In genomic region chr6:43290905-43291355, GRCh38 we compare ENCODE assay signal across 21 cellular contexts. TPM values are rescaled to one million over a fixed set of nuclear protein-coding genes. Genes with fewer than 3 reads are reported as not detected.
"Had no signal": no experiment of that assay in that cellular context is flagged by ENCODE, and none has a peak within 500 bp of the region (broad histone marks: within the 10 kb centered on the region; RNA-seq: fewer than 3 reads in every experiment).

No MANE protein-coding gene starts in this region.

- ATAC-seq: gastrocnemius medialis; heart left ventricle; pancreas; stimulated activated naive B cell treated with anti-CD40 and anti-IgM and Interleukin-4, amounts not matched to agents 10 μg/mL and 1 μg/mL and 100 μg/mL, for 72 hours had no signal

- H3K27ac ChIP-seq: ascending aorta, epithelial cell of prostate, gastrocnemius medialis, heart left ventricle, left ventricle myocardium inferior, pancreas, tibial artery, vagina had no signal

- H3K4me3 Mint-ChIP-seq: activated CD4-positive, alpha-beta T cell treated with anti-CD3 and anti-CD28 coated beads, Interleukin-2, amount 10 ng/mL, durations not matched to agents 7 days and 5 days; activated T-helper 1 cell treated with anti-CD3 and anti-CD28 coated beads, Interleukin-12 subunit alpha, Interleukin-12 subunit beta, Interleukin-2, Interleukin-4 antibody, amounts not matched to agents 30 ng/mL and 10 ng/mL and 1 ng/mL, durations not matched to agents 14 hours and 24 hours and 36 hours; neural crest cell; stimulated activated naive B cell treated with anti-CD40 and anti-IgM and Interleukin-4, amounts not matched to agents 10 μg/mL and 1 μg/mL and 100 μg/mL, for 72 hours; T-helper 2 cell treated with Interferon-gamma antibody and Interleukin-4, amounts not matched to agents 5 μg/mL and 100 μg/mL, for 36 hours had no signal

- DNase-seq: activated CD4-positive, alpha-beta T cell treated with anti-CD3 and anti-CD28 coated beads, Interleukin-2, amount 10 ng/mL, durations not matched to agents 7 days and 5 days; activated CD4-positive, CD25-positive, alpha-beta regulatory T cell; activated CD8-positive, alpha-beta memory T cell treated with anti-CD3 and anti-CD28 coated beads for 24 hours; activated naive CD4-positive, alpha-beta T cell treated with Interleukin-2 at 50 U/mL for 16 hours; gastrocnemius medialis; left ventricle myocardium inferior; mesendoderm; stimulated activated CD4-positive, alpha-beta T cell treated with anti-CD3 and anti-CD28 coated beads, Interleukin-2, amount 100 ng/mL, for 48 hours; stimulated activated naive B cell treated with anti-CD40 and anti-IgM and Interleukin-4, amounts not matched to agents 10 μg/mL and 1 μg/mL and 100 μg/mL, for 72 hours; tibial artery had no signal

- H3K4me1 Mint-ChIP-seq: activated CD4-positive, alpha-beta T cell treated with anti-CD3 and anti-CD28 coated beads, Interleukin-2, amount 10 ng/mL, durations not matched to agents 7 days and 5 days had no signal

- H3K9me3 Mint-ChIP-seq: activated CD4-positive, alpha-beta T cell treated with anti-CD3 and anti-CD28 coated beads, Interleukin-2, amount 10 ng/mL, durations not matched to agents 7 days and 5 days; activated T-helper 1 cell treated with anti-CD3 and anti-CD28 coated beads, Interleukin-12 subunit alpha, Interleukin-12 subunit beta, Interleukin-2, Interleukin-4 antibody, amounts not matched to agents 30 ng/mL and 10 ng/mL and 1 ng/mL, durations not matched to agents 14 hours and 24 hours and 36 hours; neural crest cell; stimulated activated naive B cell treated with anti-CD40 and anti-IgM and Interleukin-4, amounts not matched to agents 10 μg/mL and 1 μg/mL and 100 μg/mL, for 72 hours; T-helper 2 cell treated with Interferon-gamma antibody and Interleukin-4, amounts not matched to agents 5 μg/mL and 100 μg/mL, for 36 hours had no signal

- H3K27ac Mint-ChIP-seq: activated CD4-positive, alpha-beta T cell treated with anti-CD3 and anti-CD28 coated beads, Interleukin-2, amount 10 ng/mL, durations not matched to agents 7 days and 5 days; activated T-helper 1 cell treated with anti-CD3 and anti-CD28 coated beads, Interleukin-12 subunit alpha, Interleukin-12 subunit beta, Interleukin-2, Interleukin-4 antibody, amounts not matched to agents 30 ng/mL and 10 ng/mL and 1 ng/mL, durations not matched to agents 14 hours and 24 hours and 36 hours; stimulated activated naive B cell treated with anti-CD40 and anti-IgM and Interleukin-4, amounts not matched to agents 10 μg/mL and 1 μg/mL and 100 μg/mL, for 72 hours; T-helper 2 cell treated with Interferon-gamma antibody and Interleukin-4, amounts not matched to agents 5 μg/mL and 100 μg/mL, for 36 hours had no signal

- H3K36me3 Mint-ChIP-seq: stimulated activated naive B cell treated with anti-CD40 and anti-IgM and Interleukin-4, amounts not matched to agents 10 μg/mL and 1 μg/mL and 100 μg/mL, for 72 hours had no signal

RNA-seq across cellular contexts. Expression of gene SLC22A7, which starts 7.1 kb away (rescaled TPM):
- total RNA-seq: activated CD4-positive, alpha-beta T cell treated with anti-CD3 and anti-CD28 coated beads, Interleukin-2, amount 10 ng/mL, durations not matched to agents 7 days and 5 days; activated T-helper 1 cell treated with anti-CD3 and anti-CD28 coated beads, Interleukin-12 subunit alpha, Interleukin-12 subunit beta, Interleukin-2, Interleukin-4 antibody, amounts not matched to agents 30 ng/mL and 10 ng/mL and 1 ng/mL, durations not matched to agents 14 hours and 24 hours and 36 hours; bronchial epithelial cell; chondrocyte; dermis microvascular lymphatic vessel endothelial cell; left ventricle myocardium inferior; vagina had no signal

RNA-seq across cellular contexts. Expression of gene CRIP3, which starts 17.7 kb away (rescaled TPM):
- total RNA-seq: activated T-helper 1 cell treated with anti-CD3 and anti-CD28 coated beads, Interleukin-12 subunit alpha, Interleukin-12 subunit beta, Interleukin-2, Interleukin-4 antibody, amounts not matched to agents 30 ng/mL and 10 ng/mL and 1 ng/mL, durations not matched to agents 14 hours and 24 hours and 36 hours; ascending aorta; bronchial epithelial cell; dermis microvascular lymphatic vessel endothelial cell; vagina had no signal

RNA-seq across cellular contexts. Expression of gene TTBK1, which starts 47.6 kb away (rescaled TPM):
- total RNA-seq: ascending aorta, bronchial epithelial cell, dermis microvascular lymphatic vessel endothelial cell, vagina had no signal
